ENCODE assay signal across 8 cellular contexts in genomic region chr7:151056286-151057037, GRCh38. TPM values are rescaled to one million over a fixed set of nuclear protein-coding genes. Genes with fewer than 3 reads are reported as not detected.
DNase-seq lines count a peak whose midpoint lies in the region; ATAC-seq and TF ChIP-seq lines count a peak whose summit lies in the region.
"Had no signal": no experiment of that assay in that cellular context is flagged by ENCODE, and none has a peak within 500 bp of the region (broad histone marks: within the 10 kb centered on the region; RNA-seq: fewer than 3 reads in every experiment).

No MANE protein-coding gene starts in this region.

- no peaks in the 10 kb centered on the region for H3K9me2 ChIP-seq in GM23338 (ENCODE audit: insufficient read depth)

- H4K20me1 ChIP-seq in GM23338 (replicated peaks; ENCODE audit: insufficient read depth), result no peaks in the 10 kb centered on the region; the same call in 1 of the 2 replicates

- no peak overlapping the region for H3K27ac Mint-ChIP-seq in GM23338
- H3K27ac Mint-ChIP-seq in activated naive CD8-positive, alpha-beta T cell treated with anti-CD3 and anti-CD28 coated beads, Interleukin-2, amount 10 ng/mL, durations not matched to agents 7 days and 5 days, result no peak overlapping the region

- H3K4me1 ChIP-seq in GM23338 (ENCODE audit: insufficient read depth) (peaks cover 25% of the 10 kb centered on the region), mucosa of stomach (ENCODE audit: control insufficient read depth, insufficient read depth, low read length) (peaks cover 36% of the 10 kb centered on the region)

- H3K9me3 ChIP-seq in mucosa of stomach (ENCODE audit: control insufficient read depth, low read length), result no peaks in the 10 kb centered on the region

- peak; percentile 24 to 29 for TF ChIP-seq CTCF in GM23338 (conservative IDR thresholded peaks at IDR 0.05; ENCODE audit: low read depth in 2 of 2)

- H3K4me1 Mint-ChIP-seq in GM23338, result peaks cover 39% of the 10 kb centered on the region
- peaks cover 33% of the 10 kb centered on the region for H3K4me1 Mint-ChIP-seq in activated naive CD8-positive, alpha-beta T cell treated with anti-CD3 and anti-CD28 coated beads, Interleukin-2, amount 10 ng/mL, durations not matched to agents 7 days and 5 days

- H3K27me3 ChIP-seq in GM23338 (ENCODE audit: insufficient read depth), result peaks cover 37% of the 10 kb centered on the region
- no peaks in the 10 kb centered on the region for H3K27me3 ChIP-seq in mucosa of stomach (ENCODE audit: control insufficient read depth, insufficient read depth, low read length)

- peaks cover 8% of the 10 kb centered on the region for H3F3A ChIP-seq in GM23338 (replicated peaks; ENCODE audit: low read depth)

- no peaks in the 10 kb centered on the region for H3K9me3 Mint-ChIP-seq in GM23338
- H3K9me3 Mint-ChIP-seq in activated naive CD8-positive, alpha-beta T cell treated with anti-CD3 and anti-CD28 coated beads, Interleukin-2, amount 10 ng/mL, durations not matched to agents 7 days and 5 days, result no peaks in the 10 kb centered on the region

- peaks cover 41% of the 10 kb centered on the region for H3K27me3 Mint-ChIP-seq in GM23338 (ENCODE audit: insufficient read depth, low read depth, poor library complexity)
- peaks cover 4% of the 10 kb centered on the region for H3K27me3 Mint-ChIP-seq in activated naive CD8-positive, alpha-beta T cell treated with anti-CD3 and anti-CD28 coated beads, Interleukin-2, amount 10 ng/mL, durations not matched to agents 7 days and 5 days

- H3K36me3 ChIP-seq in GM23338 (ENCODE audit: insufficient read depth) (no peaks in the 10 kb centered on the region), mucosa of stomach (ENCODE audit: control insufficient read depth, insufficient read depth, low read length) (no peaks in the 10 kb centered on the region)

- 0 out of 2 replicates have a peak overlapping the region, but pooled peaks have one; percentile 32 for H2AFZ ChIP-seq in GM23338

- H3K9ac ChIP-seq in mucosa of stomach (ENCODE audit: low read length), result no peak overlapping the region

- peak overlapping the region; percentile 94 for H3K4me2 ChIP-seq in GM23338

- peak overlapping the region; percentile 99 for H3K4me3 ChIP-seq in GM23338
- peak overlapping the region; percentile 94 for H3K4me3 ChIP-seq in mucosa of stomach (ENCODE audit: low read length)

- ATAC-seq in GM23338 (peak; percentile 8), GM21825 (IDR thresholded peaks at IDR 0.05; ENCODE audit: unreplicated experiment) (no peak)
- no peak for ATAC-seq in activated naive CD8-positive, alpha-beta T cell treated with anti-CD3 and anti-CD28 coated beads, Interleukin-2, amount 10 ng/mL, durations not matched to agents 7 days and 5 days (ENCODE audit: low read depth)

- no peak overlapping the region for H3K27ac ChIP-seq in GM23338 (ENCODE audit: low read depth)

- 0 out of 2 replicates have a peak, but pooled peaks cover 3% of the 10 kb centered on the region for H3K79me2 ChIP-seq in GM23338 (replicated peaks; ENCODE audit: insufficient read depth)

- POLR2A ChIA-PET in activated naive CD8-positive, alpha-beta T cell treated with anti-CD3 and anti-CD28 coated beads, Interleukin-2, amount 10 ng/mL, durations not matched to agents 7 days and 5 days (lab: Charles Lee), result interaction anchor here (1.6 kb wide), 1 partner anchor 24 kb away, joined by 3 read pairs; the partner anchor contains the start of gene FASTK

- H3K4me3 Mint-ChIP-seq in GM23338, result peak overlapping the region; percentile 86
- peak overlapping the region; percentile 98 for H3K4me3 Mint-ChIP-seq in activated naive CD8-positive, alpha-beta T cell treated with anti-CD3 and anti-CD28 coated beads, Interleukin-2, amount 10 ng/mL, durations not matched to agents 7 days and 5 days

- DNase-seq in GM23338 (ENCODE audit: low spot score) (peak; percentile 76), SKM-1 (lab: John Stamatoyannopoulos, UW; ENCODE audit: unreplicated experiment) (no peak), middle frontal gyrus (ENCODE audit: extremely low spot score, low spot score) (no peak)
- DNase-seq in activated naive CD8-positive, alpha-beta T cell treated with anti-CD3 and anti-CD28 coated beads, Interleukin-2, amount 10 ng/mL, durations not matched to agents 7 days and 5 days, result no peak
- DNase-seq: NCI-H2107; stimulated activated CD4-positive, alpha-beta T cell treated with anti-CD3 and anti-CD28 coated beads, Interleukin-4, amount 100 ng/mL, for 4 hours had no signal

- H3K36me3 Mint-ChIP-seq in GM23338 (ENCODE audit: low read depth), result no peaks in the 10 kb centered on the region
- peaks cover 6% of the 10 kb centered on the region for H3K36me3 Mint-ChIP-seq in activated naive CD8-positive, alpha-beta T cell treated with anti-CD3 and anti-CD28 coated beads, Interleukin-2, amount 10 ng/mL, durations not matched to agents 7 days and 5 days

TF ChIP-seq in GM23338, 12 proteins besides CTCF, POLR2A, EP300 and RAD21:
- no peak for TF ChIP-seq POLR2AphosphoS5 (IDR thresholded peaks at IDR 0.05; ENCODE audit: low read depth)
- TF ChIP-seq, protein P1, sequence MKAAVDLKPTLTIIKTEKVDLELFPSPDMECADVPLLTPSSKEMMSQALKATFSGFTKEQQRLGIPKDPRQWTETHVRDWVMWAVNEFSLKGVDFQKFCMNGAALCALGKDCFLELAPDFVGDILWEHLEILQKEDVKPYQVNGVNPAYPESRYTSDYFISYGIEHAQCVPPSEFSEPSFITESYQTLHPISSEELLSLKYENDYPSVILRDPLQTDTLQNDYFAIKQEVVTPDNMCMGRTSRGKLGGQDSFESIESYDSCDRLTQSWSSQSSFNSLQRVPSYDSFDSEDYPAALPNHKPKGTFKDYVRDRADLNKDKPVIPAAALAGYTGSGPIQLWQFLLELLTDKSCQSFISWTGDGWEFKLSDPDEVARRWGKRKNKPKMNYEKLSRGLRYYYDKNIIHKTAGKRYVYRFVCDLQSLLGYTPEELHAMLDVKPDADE (IDR thresholded peaks at IDR 0.05), result no peak
TF ChIP-seq in GM23338: peak in this region for 0.

RNA-seq across cellular contexts. Expression of gene CDK5, which starts 1.2 kb away (rescaled TPM):
- 17.4 and 19.8 TPM in 2 replicates for total RNA-seq in GM23338 (2014; rRNA removed; shearing (Covaris generic))
- 27.1 TPM in 2 replicates for polyA plus RNA-seq in GM23338 (2016; fragmentation: Nextera tagmentation; extraction: Ambion mirVana)
- 10 to 100 TPM; 15.3 to 15.9 TPM for total RNA-seq in activated naive CD8-positive, alpha-beta T cell treated with anti-CD3 and anti-CD28 coated beads, Interleukin-2, amount 10 ng/mL, durations not matched to agents 7 days and 5 days

RNA-seq across cellular contexts. Expression of gene SLC4A2, which starts 2.9 kb away (rescaled TPM):
- total RNA-seq in GM23338 (2014; rRNA removed; shearing (Covaris generic)), result 90.4 and 106 TPM in 2 replicates
- 64.8 and 75.5 TPM in 2 replicates for polyA plus RNA-seq in GM23338 (2016; fragmentation: Nextera tagmentation; extraction: Ambion mirVana)
- total RNA-seq in activated naive CD8-positive, alpha-beta T cell treated with anti-CD3 and anti-CD28 coated beads, Interleukin-2, amount 10 ng/mL, durations not matched to agents 7 days and 5 days, result 10 to 100 TPM; 86.8 to 89.9 TPM

RNA-seq across cellular contexts. Expression of gene ASIC3, which starts 8.1 kb away (rescaled TPM):
- total RNA-seq in GM23338 (2014; rRNA removed; shearing (Covaris generic)), result 0.54 and 0.90 TPM in 2 replicates
- 0.87 and 1.4 TPM in 2 replicates for polyA plus RNA-seq in GM23338 (2016; fragmentation: Nextera tagmentation; extraction: Ambion mirVana)
- total RNA-seq in activated naive CD8-positive, alpha-beta T cell treated with anti-CD3 and anti-CD28 coated beads, Interleukin-2, amount 10 ng/mL, durations not matched to agents 7 days and 5 days, result 1 to 10 TPM; 4.7 to 6.0 TPM

RNA-seq across cellular contexts. Expression of gene FASTK, which starts 24.1 kb away (rescaled TPM):
- 42.5 and 57.4 TPM in 2 replicates for total RNA-seq in GM23338 (2014; rRNA removed; shearing (Covaris generic))
- polyA plus RNA-seq in GM23338 (2016; fragmentation: Nextera tagmentation; extraction: Ambion mirVana), result 36.4 and 37.4 TPM in 2 replicates
- total RNA-seq in activated naive CD8-positive, alpha-beta T cell treated with anti-CD3 and anti-CD28 coated beads, Interleukin-2, amount 10 ng/mL, durations not matched to agents 7 days and 5 days, result 100 to 1,000 TPM in 1 of 2 experiments, 10 to 100 TPM in 1; 96.5 to 100 TPM

RNA-seq across cellular contexts. Expression of gene TMUB1, which starts 26.8 kb away (rescaled TPM):
- 37.1 and 61.1 TPM in 2 replicates for total RNA-seq in GM23338 (2014; rRNA removed; shearing (Covaris generic))
- polyA plus RNA-seq in GM23338 (2016; fragmentation: Nextera tagmentation; extraction: Ambion mirVana), result 47.6 and 59.6 TPM in 2 replicates
- total RNA-seq in activated naive CD8-positive, alpha-beta T cell treated with anti-CD3 and anti-CD28 coated beads, Interleukin-2, amount 10 ng/mL, durations not matched to agents 7 days and 5 days, result 10 to 100 TPM; 75.7 to 78.3 TPM
